ENCODE assay signal across 23 cellular contexts in genomic region chr6:157261606-157262005, GRCh38.
"Had no signal": no experiment of that assay in that cellular context is flagged by ENCODE, and none has a peak within 500 bp of the region (broad histone marks: within the 10 kb centered on the region; RNA-seq: fewer than 3 reads in every experiment).

No MANE protein-coding gene starts in this region.

- H3K27ac ChIP-seq: hepatocyte, left ventricle myocardium inferior, parathyroid adenoma, right atrium auricular region, right lobe of liver, suprapubic skin, tibial nerve, uterus had no signal

- H3K36me3 ChIP-seq: left ventricle myocardium inferior, right atrium auricular region, right lobe of liver, suprapubic skin, thoracic aorta, tibial nerve, uterus had no signal

- H3K79me2 ChIP-seq: hepatocyte, parathyroid adenoma had no signal

- H3K27ac Mint-ChIP-seq: memory B cell; naive thymus-derived CD4-positive, alpha-beta T cell; natural killer cell treated with Interleukin-12 subunit alpha and Interleukin-12 subunit beta and Interleukin-15 and Interleukin-18, amount 100 ng/mL, for 72 hours; progenitor cell of endocrine pancreas; stimulated activated effector memory CD8-positive, alpha-beta T cell treated with anti-CD3 and anti-CD28 coated beads, Interleukin-12 subunit alpha, Interleukin-12 subunit beta, amount 100 ng/mL, for 72 hours; stimulated activated naive CD8-positive, alpha-beta T cell treated with anti-CD3 and anti-CD28 coated beads, Interleukin-15, Interleukin-2, amounts not matched to agents 100 ng/mL and 50 ng/mL, for 24 hours; type B pancreatic cell had no signal

- ATAC-seq: mucosa of descending colon; naive thymus-derived CD4-positive, alpha-beta T cell; natural killer cell treated with Interleukin-12 subunit alpha and Interleukin-12 subunit beta and Interleukin-15 and Interleukin-18, amount 100 ng/mL, for 72 hours; right lobe of liver; stimulated activated effector memory CD8-positive, alpha-beta T cell treated with anti-CD3 and anti-CD28 coated beads, Interleukin-12 subunit alpha, Interleukin-12 subunit beta, amount 100 ng/mL, for 72 hours had no signal

- DNase-seq: islet precursor cell; left ventricle myocardium inferior; midbrain; naive thymus-derived CD4-positive, alpha-beta T cell; nucleus accumbens; right lobe of liver; stimulated activated CD4-positive, alpha-beta T cell treated with anti-CD3 and anti-CD28 coated beads, Interleukin-4, amount 100 ng/mL, for 24 hours; stimulated activated naive CD4-positive, alpha-beta T cell; uterus had no signal

- H3K4me1 ChIP-seq: parathyroid adenoma, tibial nerve, uterus had no signal

- H3K9me3 ChIP-seq: left ventricle myocardium inferior, mucosa of descending colon, right atrium auricular region, right lobe of liver, suprapubic skin, thoracic aorta, tibial nerve, uterus had no signal

- H3K36me3 Mint-ChIP-seq: naive thymus-derived CD4-positive, alpha-beta T cell; natural killer cell treated with Interleukin-12 subunit alpha and Interleukin-12 subunit beta and Interleukin-15 and Interleukin-18, amount 100 ng/mL, for 72 hours; stimulated activated effector memory CD8-positive, alpha-beta T cell treated with anti-CD3 and anti-CD28 coated beads, Interleukin-12 subunit alpha, Interleukin-12 subunit beta, amount 100 ng/mL, for 72 hours; type B pancreatic cell had no signal

- H3K27me3 Mint-ChIP-seq: stimulated activated naive CD8-positive, alpha-beta T cell treated with anti-CD3 and anti-CD28 coated beads, Interleukin-15, Interleukin-2, amounts not matched to agents 100 ng/mL and 50 ng/mL, for 24 hours; type B pancreatic cell had no signal

- H3K4me3 ChIP-seq: hepatocyte, left ventricle myocardium inferior, mucosa of descending colon, right atrium auricular region, right lobe of liver, skin epidermis, suprapubic skin, thoracic aorta, tibial nerve, uterus had no signal

- H3K4me3 Mint-ChIP-seq: memory B cell; naive thymus-derived CD4-positive, alpha-beta T cell; natural killer cell treated with Interleukin-12 subunit alpha and Interleukin-12 subunit beta and Interleukin-15 and Interleukin-18, amount 100 ng/mL, for 72 hours; stimulated activated effector memory CD8-positive, alpha-beta T cell treated with anti-CD3 and anti-CD28 coated beads, Interleukin-12 subunit alpha, Interleukin-12 subunit beta, amount 100 ng/mL, for 72 hours; stimulated activated naive CD8-positive, alpha-beta T cell treated with anti-CD3 and anti-CD28 coated beads, Interleukin-15, Interleukin-2, amounts not matched to agents 100 ng/mL and 50 ng/mL, for 24 hours; type B pancreatic cell had no signal

- H2AFZ ChIP-seq: hepatocyte, parathyroid adenoma had no signal

- H3K9me3 Mint-ChIP-seq: memory B cell; naive thymus-derived CD4-positive, alpha-beta T cell; natural killer cell treated with Interleukin-12 subunit alpha and Interleukin-12 subunit beta and Interleukin-15 and Interleukin-18, amount 100 ng/mL, for 72 hours; stimulated activated effector memory CD8-positive, alpha-beta T cell treated with anti-CD3 and anti-CD28 coated beads, Interleukin-12 subunit alpha, Interleukin-12 subunit beta, amount 100 ng/mL, for 72 hours; stimulated activated naive CD8-positive, alpha-beta T cell treated with anti-CD3 and anti-CD28 coated beads, Interleukin-15, Interleukin-2, amounts not matched to agents 100 ng/mL and 50 ng/mL, for 24 hours; type B pancreatic cell had no signal

- H3K27me3 ChIP-seq: hepatocyte, right atrium auricular region, right lobe of liver, suprapubic skin, tibial nerve, uterus had no signal

- H3K4me2 ChIP-seq: hepatocyte had no signal

- H3K9ac ChIP-seq: parathyroid adenoma had no signal
